In genomic region chr4:37762294-37763163, GRCh38 we compare ENCODE assay signal across 9 cellular contexts.
DNase-seq lines count a peak whose midpoint lies in the region; ATAC-seq, FAIRE-seq and TF ChIP-seq lines count a peak whose summit lies in the region.
"Had no signal": no experiment of that assay in that cellular context is flagged by ENCODE, and none has a peak within 500 bp of the region (broad histone marks: within the 10 kb centered on the region; RNA-seq: fewer than 3 reads in every experiment).

No MANE protein-coding gene starts in this region.

- H3K27ac ChIP-seq in neural progenitor cell = no peak overlapping the region
- H3K27ac ChIP-seq: ovary had no signal

- H3K27me3 ChIP-seq in Loucy (ENCODE audit: insufficient read depth, low read length, poor library complexity, severe bottlenecking) = no peaks in the 10 kb centered on the region
- no peaks in the 10 kb centered on the region for H3K27me3 ChIP-seq in bronchial epithelial cell (ENCODE audit: control insufficient read depth, insufficient read depth, low read length)
- H3K27me3 ChIP-seq in neural progenitor cell = no peaks in the 10 kb centered on the region
- H3K27me3 ChIP-seq: ovary had no signal

- H3K36me3 ChIP-seq in Loucy (ENCODE audit: insufficient read depth, low read length) (no peaks in the 10 kb centered on the region), bronchial epithelial cell (ENCODE audit: control insufficient read depth, insufficient read depth, low read length) (no peaks in the 10 kb centered on the region), neural progenitor cell (no peaks in the 10 kb centered on the region)
- H3K36me3 ChIP-seq: ovary had no signal

- H3K27me3 Mint-ChIP-seq in neural progenitor cell (ENCODE audit: insufficient read depth, low read depth) = no peaks in the 10 kb centered on the region

- no peak for ATAC-seq in HG02840 (IDR thresholded peaks at IDR 0.05; ENCODE audit: low FRiP score, unreplicated experiment)

- TF ChIP-seq CTCF in Loucy (conservative IDR thresholded peaks at IDR 0.05; ENCODE audit: low read length) = no peak
- no peak for TF ChIP-seq CTCF in bronchial epithelial cell (IDR thresholded peaks at IDR 0.05; ENCODE audit: insufficient read depth, low read length, severe bottlenecking)
- TF ChIP-seq CTCF in neural progenitor cell (IDR thresholded peaks at IDR 0.05) = no peak

- H3K4me1 ChIP-seq in Loucy (ENCODE audit: insufficient read depth, low read length, poor library complexity, severe bottlenecking) (peaks cover 19% of the 10 kb centered on the region), neural progenitor cell (no peaks in the 10 kb centered on the region)

- H3K79me2 ChIP-seq in Loucy (ENCODE audit: insufficient read depth, low read length) = no peaks in the 10 kb centered on the region
- H3K79me2 ChIP-seq in neural progenitor cell (ENCODE audit: low read depth) = no peaks in the 10 kb centered on the region

- no peaks in the 10 kb centered on the region for H3K9me3 Mint-ChIP-seq in neural progenitor cell

- H3K4me3 ChIP-seq in Loucy (ENCODE audit: low read length, poor library complexity, severe bottlenecking) (no peak overlapping the region), bronchial epithelial cell (ENCODE audit: low read depth, low read length) (peak overlapping the region; percentile 5), neural progenitor cell (no peak overlapping the region)
- H3K4me3 ChIP-seq: ovary had no signal

- peaks cover 7% of the 10 kb centered on the region for H3K4me1 Mint-ChIP-seq in neural progenitor cell

- H2AFZ ChIP-seq in Loucy (ENCODE audit: low read length) (peak overlapping the region; percentile 30; the same call in 1 of the 2 replicates), neural progenitor cell (replicated peaks) (peak overlapping the region; percentile 65)

- H3K36me3 Mint-ChIP-seq in neural progenitor cell = no peaks in the 10 kb centered on the region

- peak in 2 of 3 experiments; percentile 4 to 18 for DNase-seq in NCI-H1417 (lab: John Stamatoyannopoulos, UW)
- no peak for DNase-seq in NCI-H1417 treated with DMSO at 0.1 percent for 48 hours (lab: John Stamatoyannopoulos, UW)
- peak; percentile 99 for DNase-seq in bronchial epithelial cell (ENCODE audit: low read depth)
- peak; percentile 9 for DNase-seq in neural progenitor cell (ENCODE audit: low spot score)
- DNase-seq in posterior cingulate gyrus = no peak
- no peak for DNase-seq in T-helper 9 cell

- H3K4me3 Mint-ChIP-seq in neural progenitor cell = no peak overlapping the region

- FAIRE-seq in bronchial epithelial cell (lab: Jason Lieb, UNC) = no peak

- H3K9ac ChIP-seq in Loucy (ENCODE audit: low read depth, low read length, poor library complexity, severe bottlenecking) = no peak overlapping the region
- no peak overlapping the region for H3K9ac ChIP-seq in neural progenitor cell

- no peaks in the 10 kb centered on the region for H3K9me2 ChIP-seq in Loucy (replicated peaks; ENCODE audit: low read depth, low read length)

- H3K4me2 ChIP-seq in Loucy (ENCODE audit: low read depth, low read length, poor library complexity, severe bottlenecking) = no peak overlapping the region
- H3K4me2 ChIP-seq in neural progenitor cell = no peak overlapping the region

- H3K9me3 ChIP-seq in Loucy (ENCODE audit: insufficient read depth, low read depth, low read length) = no peaks in the 10 kb centered on the region
- no peaks in the 10 kb centered on the region for H3K9me3 ChIP-seq in neural progenitor cell (ENCODE audit: low read depth)
- H3K9me3 ChIP-seq: ovary had no signal

- intact Hi-C loops in posterior cingulate gyrus (cut with DNase I) = no loop called here

- no peaks in the 10 kb centered on the region for H3F3A ChIP-seq in Loucy (ENCODE audit: low read depth)
- H3F3A ChIP-seq in neural progenitor cell (ENCODE audit: low read depth) = no peaks in the 10 kb centered on the region

- no peak overlapping the region for H3K27ac Mint-ChIP-seq in neural progenitor cell

- H4K20me1 ChIP-seq in Loucy (ENCODE audit: insufficient read depth, low read length, poor library complexity, severe bottlenecking) = no peaks in the 10 kb centered on the region
- H4K20me1 ChIP-seq in neural progenitor cell (ENCODE audit: low read depth) = no peaks in the 10 kb centered on the region

Comparison
In these comparisons a context has a peak if more than half of its experiments do, and no peak if none do; other contexts are left out.
1. DNase-seq: peak in NCI-H1417 (2 of 3), bronchial epithelial cell (single experiment) and neural progenitor cell (single experiment); none in NCI-H1417 treated with DMSO at 0.1 percent for 48 hours (single experiment), posterior cingulate gyrus (0 of 10) and T-helper 9 cell (single experiment).